ENCODE assay signal across 14 cellular contexts in the genomic region with DNA sequence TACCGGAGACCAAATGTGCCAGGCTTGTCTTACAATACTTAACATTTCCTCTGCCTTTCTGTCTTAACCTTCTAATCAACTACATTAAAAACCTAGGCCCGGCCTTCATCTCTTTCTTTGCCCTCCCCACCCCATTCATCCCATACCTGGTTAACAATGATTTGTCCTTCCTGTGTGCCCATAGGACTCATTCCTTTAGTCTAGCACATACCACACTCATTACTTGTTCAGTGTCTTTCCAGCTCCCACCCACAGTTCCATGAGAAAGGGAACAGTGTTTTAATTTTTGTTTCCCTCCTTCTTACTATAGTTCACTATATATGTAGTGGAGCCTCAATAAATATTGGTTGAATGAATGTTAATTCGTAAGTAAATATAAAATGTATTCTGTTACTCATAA. TPM values are rescaled to one million over a fixed set of nuclear protein-coding genes. Genes with fewer than 3 reads are reported as not detected.
DNase-seq lines count a peak whose midpoint lies in the region; ATAC-seq and TF ChIP-seq lines count a peak whose summit lies in the region.
"Had no signal": no experiment of that assay in that cellular context is flagged by ENCODE, and none has a peak within 500 bp of the region (broad histone marks: within the 10 kb centered on the region; RNA-seq: fewer than 3 reads in every experiment).

No MANE protein-coding gene starts in this region.

- no peak overlapping the region for H3K27ac ChIP-seq in hepatocyte
- no peak overlapping the region for H3K27ac ChIP-seq in coronary artery
- H3K27ac ChIP-seq: KMS-11 had no signal

- no peak overlapping the region for H2AFZ ChIP-seq in hepatocyte

- peak overlapping the region; percentile 87 for H3K4me2 ChIP-seq in hepatocyte

- H3K27ac Mint-ChIP-seq in T-helper 17 cell = peak overlapping the region; percentile 98
- peak overlapping the region; percentile 66 for H3K27ac Mint-ChIP-seq in stimulated activated naive B cell treated with anti-CD40 and anti-IgM and Interleukin-4, amounts not matched to agents 10 μg/mL and 1 μg/mL and 100 μg/mL, for 72 hours

- H3K9me2 ChIP-seq in hepatocyte (replicated peaks; ENCODE audit: insufficient read depth) = no peaks in the 10 kb centered on the region

- TF ChIP-seq CTCF in hepatocyte (IDR thresholded peaks at IDR 0.05; ENCODE audit: poor library complexity) = no peak
- TF ChIP-seq CTCF in coronary artery (IDR thresholded peaks at IDR 0.05) = no peak

- H3K9me3 ChIP-seq in T-helper 17 cell (ENCODE audit: control insufficient read depth, low read length, poor library complexity, severe bottlenecking) (no peaks in the 10 kb centered on the region), hepatocyte (ENCODE audit: low read depth) (no peaks in the 10 kb centered on the region)

- H3K9me3 Mint-ChIP-seq in activated T-cell treated with anti-CD3 and anti-CD28 coated beads, Interleukin-2, amount 50 U/mL, for 4 hours = no peaks in the 10 kb centered on the region
- no peaks in the 10 kb centered on the region for H3K9me3 Mint-ChIP-seq in stimulated activated naive B cell treated with anti-CD40 and anti-IgM and Interleukin-4, amounts not matched to agents 10 μg/mL and 1 μg/mL and 100 μg/mL, for 72 hours

- 94% methylated on average over 3 of the region's 3 CpGs for WGBS in hepatocyte (ENCODE audit: low lambda C conversion rate, missing lambda C conversion rate)

- H3K4me3 ChIP-seq in hepatocyte = no peak overlapping the region
- H3K4me3 ChIP-seq in coronary artery = no peak overlapping the region

- H4K20me1 ChIP-seq in hepatocyte (ENCODE audit: insufficient read depth, poor library complexity, severe bottlenecking) = no peaks in the 10 kb centered on the region

- peaks cover 25% of the 10 kb centered on the region for H3K79me2 ChIP-seq in hepatocyte

- no peaks in the 10 kb centered on the region for H3K36me3 ChIP-seq in hepatocyte (replicated peaks; ENCODE audit: insufficient read depth, low read depth)

- peaks cover 41% of the 10 kb centered on the region for H3K4me1 Mint-ChIP-seq in activated T-cell treated with anti-CD3 and anti-CD28 coated beads, Interleukin-2, amount 50 U/mL, for 4 hours (ENCODE audit: low read depth)
- peaks cover 50% of the 10 kb centered on the region for H3K4me1 Mint-ChIP-seq in T-helper 17 cell
- peaks cover 14 to 50% of the 10 kb centered on the region in 2 donors for H3K4me1 Mint-ChIP-seq in stimulated activated naive B cell treated with anti-CD40 and anti-IgM and Interleukin-4, amounts not matched to agents 10 μg/mL and 1 μg/mL and 100 μg/mL, for 72 hours

- DNase-seq in activated T-cell treated with anti-CD3 and anti-CD28 coated beads, Interleukin-2, amount 50 U/mL, for 4 hours = no peak
- no peak for DNase-seq in activated T-cell treated with anti-CD3 and anti-CD28 coated beads, Interleukin-2, amount 50 U/mL, for 1 hour
- DNase-seq in T-helper 17 cell = no peak
- no peak for DNase-seq in hepatocyte (ENCODE audit: low spot score)
- no peak for DNase-seq in stimulated activated naive B cell treated with anti-CD40 and anti-IgM and Interleukin-4, amounts not matched to agents 10 μg/mL and 1 μg/mL and 100 μg/mL, for 72 hours
- DNase-seq in stimulated activated CD4-positive, alpha-beta T cell treated with anti-CD3 and anti-CD28 coated beads, Interleukin-4, amount 100 ng/mL, for 4 hours = no peak
- no peak for DNase-seq in coronary artery (ENCODE audit: low spot score)
- no peak for DNase-seq in NCI-H146 (lab: John Stamatoyannopoulos, UW)
- DNase-seq: anterior cingulate cortex, DMS153, left cardiac atrium, NCI-H2081, small intestine had no signal

- H3K27me3 Mint-ChIP-seq in activated T-cell treated with anti-CD3 and anti-CD28 coated beads, Interleukin-2, amount 50 U/mL, for 4 hours (ENCODE audit: low read depth) = no peaks in the 10 kb centered on the region
- H3K27me3 Mint-ChIP-seq in T-helper 17 cell = no peaks in the 10 kb centered on the region
- H3K27me3 Mint-ChIP-seq in stimulated activated naive B cell treated with anti-CD40 and anti-IgM and Interleukin-4, amounts not matched to agents 10 μg/mL and 1 μg/mL and 100 μg/mL, for 72 hours = no peaks in the 10 kb centered on the region

- peaks cover 6% of the 10 kb centered on the region for H3K4me1 ChIP-seq in hepatocyte (ENCODE audit: insufficient read depth)

- peaks cover 24% of the 10 kb centered on the region for H3K36me3 Mint-ChIP-seq in activated T-cell treated with anti-CD3 and anti-CD28 coated beads, Interleukin-2, amount 50 U/mL, for 4 hours (ENCODE audit: insufficient read depth)
- H3K36me3 Mint-ChIP-seq in T-helper 17 cell (ENCODE audit: low read depth) = peaks cover 7% of the 10 kb centered on the region
- peaks cover 26 to 47% of the 10 kb centered on the region in 2 donors for H3K36me3 Mint-ChIP-seq in stimulated activated naive B cell treated with anti-CD40 and anti-IgM and Interleukin-4, amounts not matched to agents 10 μg/mL and 1 μg/mL and 100 μg/mL, for 72 hours

- H3K4me3 Mint-ChIP-seq in activated T-cell treated with anti-CD3 and anti-CD28 coated beads, Interleukin-2, amount 50 U/mL, for 4 hours = peak overlapping the region; percentile 47
- peak overlapping the region; percentile 61 for H3K4me3 Mint-ChIP-seq in T-helper 17 cell
- peak overlapping the region in 1 of 2 donors; percentile 5 for H3K4me3 Mint-ChIP-seq in stimulated activated naive B cell treated with anti-CD40 and anti-IgM and Interleukin-4, amounts not matched to agents 10 μg/mL and 1 μg/mL and 100 μg/mL, for 72 hours

- ATAC-seq in activated T-cell treated with anti-CD3 and anti-CD28 coated beads, Interleukin-2, amount 50 U/mL, for 4 hours = no peak
- no peak for ATAC-seq in T-helper 17 cell
- ATAC-seq in stimulated activated naive B cell treated with anti-CD40 and anti-IgM and Interleukin-4, amounts not matched to agents 10 μg/mL and 1 μg/mL and 100 μg/mL, for 72 hours (replicated peaks) = no peak
- ATAC-seq: left cardiac atrium had no signal

- H3K27me3 ChIP-seq in hepatocyte = no peaks in the 10 kb centered on the region

RNA-seq across cellular contexts. Expression of a gene that starts 2.4 kb away (rescaled TPM):
- total RNA-seq in activated T-cell treated with anti-CD3 and anti-CD28 coated beads, Interleukin-2, amount 50 U/mL, for 4 hours = 10 to 100 TPM; 14.7 to 18.7 (median 17.1) TPM
- total RNA-seq in T-helper 17 cell (10 to 100 TPM; 21.5 to 32.8 TPM), hepatocyte (41.1 and 45.2 TPM in 2 replicates)
- polyA plus RNA-seq in hepatocyte = 31.2 and 31.5 TPM in 2 replicates

RNA-seq across cellular contexts. Expression of a gene that starts 32.7 kb away (rescaled TPM):
- 10 to 100 TPM; 35.9 to 40.9 (median 38.5) TPM for total RNA-seq in activated T-cell treated with anti-CD3 and anti-CD28 coated beads, Interleukin-2, amount 50 U/mL, for 4 hours
- 10 to 100 TPM; 74.3 to 81.2 TPM for total RNA-seq in T-helper 17 cell
- 47.7 and 61.8 TPM in 2 replicates for total RNA-seq in hepatocyte
- 25.1 and 26.5 TPM in 2 replicates for polyA plus RNA-seq in hepatocyte

RNA-seq across cellular contexts. Expression of a gene that starts 46.0 kb away (rescaled TPM):
- total RNA-seq in activated T-cell treated with anti-CD3 and anti-CD28 coated beads, Interleukin-2, amount 50 U/mL, for 4 hours = not detected
- total RNA-seq in T-helper 17 cell = not detected
- not detected in 2 replicates for total RNA-seq in hepatocyte
- polyA plus RNA-seq in hepatocyte = not detected in 2 replicates
- total RNA-seq: left cardiac atrium had no signal
- polyA plus RNA-seq: small intestine had no signal
